ENCODE assay signal across 8 cellular contexts in the genomic region with DNA sequence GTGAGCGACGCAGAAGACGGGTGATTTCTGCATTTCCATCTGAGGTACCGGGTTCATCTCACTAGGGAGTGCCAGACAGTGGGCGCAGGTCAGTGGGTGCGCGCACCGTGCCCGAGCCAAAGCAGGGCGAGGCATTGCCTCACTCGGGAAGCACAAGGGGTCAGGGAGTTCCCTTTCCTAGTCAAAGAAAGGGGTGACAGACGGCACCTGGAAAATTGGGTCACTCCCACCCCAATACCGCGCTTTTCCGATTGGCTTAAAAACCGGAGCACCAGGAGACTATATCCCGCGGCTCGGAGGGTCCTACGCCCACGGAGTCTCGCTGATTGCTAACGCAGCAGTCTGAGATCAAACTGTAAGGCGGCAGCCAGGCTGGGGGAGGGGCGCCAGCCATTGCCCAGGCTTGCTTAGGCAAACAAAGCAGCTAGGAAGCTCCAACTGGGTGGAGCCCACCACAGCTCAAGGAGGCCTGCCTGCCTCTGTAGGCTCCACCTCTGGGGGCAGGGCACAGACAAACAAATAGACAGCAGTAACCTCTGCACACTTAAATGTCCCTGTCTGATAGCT. TPM values are rescaled to one million over a fixed set of nuclear protein-coding genes. Genes with fewer than 3 reads are reported as not detected.
DNase-seq lines count a peak whose midpoint lies in the region; ATAC-seq and TF ChIP-seq lines count a peak whose summit lies in the region.
"Not testable (repeated sequence)": the region's sequence is repeated elsewhere in the genome, so short reads cannot be mapped to it uniquely, and the experiment has no call there.

No MANE protein-coding gene starts in this region.

- not testable (repeated sequence) for TF ChIP-seq CTCF in CD4-positive, alpha-beta T cell (IDR thresholded peaks at IDR 0.05); mammary epithelial cell (conservative IDR thresholded peaks at IDR 0.05 in 1 of 2, IDR thresholded peaks at IDR 0.05 in 1 of 2; ENCODE audit: extremely low read depth in 1 of 2, insufficient read depth in 1 of 2, low read depth in 1 of 2, low read length in 2 of 2); osteoblast (IDR thresholded peaks at IDR 0.05; ENCODE audit: extremely low read depth, low read depth, low read length)

- peak overlapping the region; percentile 95 for H3K27ac Mint-ChIP-seq in CD4-positive, alpha-beta T cell

- BruUV-seq in mammary epithelial cell (replicated peaks; lab: Mats Ljungman, UMichigan), result TSS peak; percentile 71

- DNase-seq in CD4-positive, alpha-beta T cell, result peak; percentile 51 to 83 (median 70)
- DNase-seq in KBM-7, result peak; percentile 80
- peak; percentile 88 for DNase-seq in OCI-M1 (lab: John Stamatoyannopoulos, UW)
- DNase-seq in activated CD8-positive, alpha-beta memory T cell treated with anti-CD3 and anti-CD28 coated beads for 1 hour (ENCODE audit: extremely low read depth in 1 of 2, low read depth in 1 of 2), result peak; percentile 53 to 56
- peak; percentile 89 for DNase-seq in mammary epithelial cell
- peak; percentile 85 to 94 (median 93) for DNase-seq in right cardiac atrium
- DNase-seq in osteoblast (ENCODE audit: insufficient read length, low spot score, missing footprints), result not testable (repeated sequence)
- DNase-seq in stimulated activated CD8-positive, alpha-beta memory T cell treated with anti-CD3 and anti-CD28 coated beads, Interleukin-4, amount 100 ng/mL, for 1 hour (ENCODE audit: low read depth in 2 of 2, low spot score in 1 of 2), result peak; percentile 14 to 59

- H3K27ac ChIP-seq in CD4-positive, alpha-beta T cell (ENCODE audit: low read depth, low read length), result peak overlapping the region; percentile 41
- H3K27ac ChIP-seq in mammary epithelial cell (ENCODE audit: insufficient read depth, low read depth, low read length) (peak overlapping the region; percentile 93), right cardiac atrium (ENCODE audit: low read length) (peak overlapping the region; percentile 56), osteoblast (ENCODE audit: low read depth, low read length) (peak overlapping the region; percentile 68)

- H2AFZ ChIP-seq in mammary epithelial cell (ENCODE audit: low read depth, low read length), result peak overlapping the region; percentile 83
- H2AFZ ChIP-seq in osteoblast (ENCODE audit: low read length), result peak overlapping the region; percentile 95

- H3K4me2 ChIP-seq in mammary epithelial cell (ENCODE audit: insufficient read depth, low read depth, low read length), result peak overlapping the region; percentile 81
- peak overlapping the region; percentile 78 for H3K4me2 ChIP-seq in osteoblast (ENCODE audit: insufficient read depth, low read length)

- not testable (repeated sequence) for H3K4me1 ChIP-seq in mammary epithelial cell (ENCODE audit: insufficient read depth, low read length); right cardiac atrium (ENCODE audit: control insufficient read depth, insufficient read depth, low read length); osteoblast (ENCODE audit: insufficient read depth, low read length)

- peak overlapping the region; percentile 50 to 61 (median 54) for H3K4me3 ChIP-seq in mammary epithelial cell (replicated peaks in 1 of 3; ENCODE audit: insufficient read depth in 1 of 3, low read depth in 2 of 3, low read length in 3 of 3)
- H3K4me3 ChIP-seq in right cardiac atrium (ENCODE audit: low read length), result peak overlapping the region; percentile 85
- peak overlapping the region; percentile 78 for H3K4me3 ChIP-seq in osteoblast (ENCODE audit: insufficient read depth, low read length)

- H3K36me3 ChIP-seq in mammary epithelial cell (ENCODE audit: insufficient read depth, low read length); osteoblast (ENCODE audit: insufficient read depth, low read length): not testable (repeated sequence)

- H3K4me3 Mint-ChIP-seq in CD4-positive, alpha-beta T cell, result peak overlapping the region; percentile 94

- not testable (repeated sequence) for H3K27me3 ChIP-seq in CD4-positive, alpha-beta T cell (ENCODE audit: control insufficient read depth, insufficient read depth, low read length); mammary epithelial cell (ENCODE audit: insufficient read depth, low read length); right cardiac atrium (ENCODE audit: control insufficient read depth, insufficient read depth); osteoblast (ENCODE audit: insufficient read depth, low read length)

- peak; percentile 34 for ATAC-seq in CD4-positive, alpha-beta T cell (ENCODE audit: poor library complexity)
- ATAC-seq in right cardiac atrium, result peak in 1 of 2 donors; percentile 55

- H3K9me3 ChIP-seq in CD4-positive, alpha-beta T cell (ENCODE audit: control insufficient read depth, low read length); mammary epithelial cell (replicated peaks; ENCODE audit: insufficient read depth, low read length); right cardiac atrium (ENCODE audit: control insufficient read depth, low read length); osteoblast (ENCODE audit: low read depth, low read length): not testable (repeated sequence)

- POLR2A ChIA-PET in CD4-positive, alpha-beta T cell (lab: Charles Lee), result interaction anchor here (0.9 to 2.3 kb wide), 4 partner anchors 21 to 40 kb away, joined by 3 to 13 read pairs (median 5); a partner anchor contains a TSS

- not testable (repeated sequence) for H3K79me2 ChIP-seq in mammary epithelial cell (ENCODE audit: insufficient read depth, low read length); osteoblast (ENCODE audit: insufficient read depth, low read length)

- intact Hi-C loops in CD4-positive, alpha-beta T cell (cut with DNase I, micrococcal nuclease), result loop anchor here in 1 of 2 experiments (1.0 to 2.0 kb wide), 2 partner anchors 23 to 32 kb away; a partner anchor contains a TSS
- intact Hi-C loops in mammary epithelial cell (cut with micrococcal nuclease); right cardiac atrium (cut with DNase I): not testable (repeated sequence)

- H3K9ac ChIP-seq in mammary epithelial cell (ENCODE audit: insufficient read depth, low read length), result peak overlapping the region; percentile 61

- H3K4me1 Mint-ChIP-seq in CD4-positive, alpha-beta T cell (ENCODE audit: low read depth), result peaks cover 21% of the 10 kb centered on the region

- CTCF ChIA-PET in CD4-positive, alpha-beta T cell (lab: Charles Lee), result not testable (repeated sequence)
- CTCF ChIA-PET in mammary epithelial cell (lab: Charles Lee; ENCODE audit: low non-redundant PET), result interaction anchor here (0.6 kb wide), 1 partner anchor 22 kb away, joined by 9 read pairs; no protein-coding TSS in a partner anchor

- not testable (repeated sequence) for H3K9me3 Mint-ChIP-seq in CD4-positive, alpha-beta T cell

- WGBS in mammary epithelial cell (ENCODE audit: low coverage, missing lambda C conversion rate), result 2% methylated on average over 22 of the region's 25 CpGs
- 4% methylated on average over 25 of the region's 25 CpGs for WGBS in right cardiac atrium

- not testable (repeated sequence) for H4K20me1 ChIP-seq in mammary epithelial cell (ENCODE audit: insufficient read depth, low read length); osteoblast (ENCODE audit: insufficient read depth, low read length)

- dilution Hi-C loops in mammary epithelial cell (cut with HindIII; ENCODE audit: low sequenced_read_pairs), result not testable (repeated sequence)

- not testable (repeated sequence) for H3K27me3 Mint-ChIP-seq in CD4-positive, alpha-beta T cell

- in situ Hi-C loops in KBM-7 (cut with MboI; ENCODE audit: low pct_unique_long_range_greater_than_20kb, low sequenced_read_pairs); mammary epithelial cell (cut with MboI; ENCODE audit: low sequenced_read_pairs in 2 of 2): not testable (repeated sequence)

- peaks cover 17% of the 10 kb centered on the region for H3K36me3 Mint-ChIP-seq in CD4-positive, alpha-beta T cell (ENCODE audit: low read depth)

RNA-seq across cellular contexts. Expression of a gene that starts 23.9 kb away (rescaled TPM):
- total RNA-seq in CD4-positive, alpha-beta T cell, result 10 to 100 TPM; 22.9 to 27.2 TPM
- total RNA-seq in mammary epithelial cell, result 1 to 10 TPM; 8.1 to 8.5 TPM
- polyA plus RNA-seq in mammary epithelial cell, result 5.5 TPM
- polyA minus RNA-seq in mammary epithelial cell, result 16.1 TPM
- 10 to 100 TPM in 3 of 4 donors, 1 to 10 TPM in 1; 7.3 to 13.0 (median 10.2) TPM for total RNA-seq in right cardiac atrium
- polyA plus RNA-seq in right cardiac atrium, result 6.6 TPM
- 4.7 and 6.8 TPM in 2 replicates for total RNA-seq in osteoblast

RNA-seq across cellular contexts. Expression of a gene that starts 31.7 kb away (rescaled TPM):
- total RNA-seq in CD4-positive, alpha-beta T cell, result 10 to 100 TPM; 12.4 to 13.3 TPM
- total RNA-seq in mammary epithelial cell, result 10 to 100 TPM; 14.1 to 16.8 TPM
- 3.4 TPM for polyA plus RNA-seq in mammary epithelial cell
- polyA minus RNA-seq in mammary epithelial cell, result 7.2 TPM
- 10 to 100 TPM in 1 of 4 donors, 1 to 10 TPM in 3; 7.8 to 11.1 (median 8.5) TPM for total RNA-seq in right cardiac atrium
- polyA plus RNA-seq in right cardiac atrium, result 3.9 TPM
- total RNA-seq in osteoblast, result 19.5 and 19.7 TPM in 2 replicates

Comparison
In these comparisons a context has a peak if more than half of its experiments do, and no peak if none do; other contexts are left out.
1. H3K27ac ChIP-seq: peak in every context shown above with its lines; median percentile 93 in mammary epithelial cell; 68 in osteoblast; 56 in right cardiac atrium; 41 in CD4-positive, alpha-beta T cell.